ENCODE assay signal across 20 cellular contexts in the genomic region with DNA sequence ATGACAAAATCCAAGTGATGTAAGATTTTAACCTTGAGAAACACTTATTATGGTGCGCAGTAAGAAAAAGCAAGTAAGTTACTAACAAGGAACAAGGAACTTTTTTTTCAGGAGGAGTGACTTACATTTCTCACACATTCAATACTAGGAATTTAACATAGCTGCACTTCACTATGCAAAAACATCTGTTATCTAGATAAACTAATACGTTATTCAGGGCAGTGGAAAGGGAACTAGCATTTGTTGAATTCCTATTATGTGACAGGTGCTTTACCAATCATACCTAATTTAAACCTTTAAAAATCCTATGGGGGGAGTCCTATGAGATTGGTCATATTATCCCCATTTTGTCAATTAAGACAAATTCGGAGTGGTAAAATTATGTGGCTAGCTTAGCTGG.
DNase-seq lines count a peak whose midpoint lies in the region; ATAC-seq, FAIRE-seq and TF ChIP-seq lines count a peak whose summit lies in the region.
"Had no signal": no experiment of that assay in that cellular context is flagged by ENCODE, and none has a peak within 500 bp of the region (broad histone marks: within the 10 kb centered on the region; RNA-seq: fewer than 3 reads in every experiment).

No MANE protein-coding gene starts in this region.

- H2AFZ ChIP-seq in HepG2 (ENCODE audit: low read length): no peak overlapping the region
- no peak overlapping the region for H2AFZ ChIP-seq in hepatocyte
- H2AFZ ChIP-seq: PC-9 had no signal

- H3K4me3 ChIP-seq in right lobe of liver (no peak overlapping the region), HepG2 (replicated peaks in 1 of 3; ENCODE audit: insufficient read depth in 1 of 3, low read depth in 2 of 3, low read length in 3 of 3) (no peak overlapping the region), hepatocyte (no peak overlapping the region), psoas muscle (no peak overlapping the region), vagina (no peak overlapping the region)
- H3K4me3 ChIP-seq: A549, PC-9 had no signal

- H3K27ac ChIP-seq in right lobe of liver (peak overlapping the region; percentile 55 to 67 (median 67)), HepG2 (ENCODE audit: extremely low read length, insufficient read depth, low read length) (no peak overlapping the region), hepatocyte (peak overlapping the region; percentile 53), psoas muscle (peak overlapping the region; percentile 69), vagina (peak overlapping the region; percentile 35)
- H3K27ac ChIP-seq: A549, HL-60, PC-9 had no signal

- H3K9me3 ChIP-seq in right lobe of liver (no peaks in the 10 kb centered on the region), HepG2 (ENCODE audit: low read length) (no peaks in the 10 kb centered on the region), hepatocyte (ENCODE audit: low read depth) (no peaks in the 10 kb centered on the region), psoas muscle (no peaks in the 10 kb centered on the region), vagina (no peaks in the 10 kb centered on the region)
- H3K9me3 ChIP-seq: A549, Caco-2 had no signal

- WGBS in right lobe of liver (ENCODE audit: insufficient coverage, low coverage, low lambda C conversion rate, missing lambda C conversion rate): 69% methylated on average over 3 of the region's 3 CpGs
- 26% methylated on average over 3 of the region's 3 CpGs for WGBS in HepG2 (ENCODE audit: low lambda C conversion rate)
- WGBS in hepatocyte (ENCODE audit: low lambda C conversion rate, missing lambda C conversion rate): 80% methylated on average over 3 of the region's 3 CpGs
- 41 to 55% (median 42%) methylated on average over 3 of the region's 3 CpGs for WGBS in psoas muscle, 3 donors

- no peaks in the 10 kb centered on the region for H3K9me2 ChIP-seq in hepatocyte (replicated peaks; ENCODE audit: insufficient read depth)

- TF ChIP-seq CTCF in right lobe of liver (IDR thresholded peaks at IDR 0.05): no peak
- TF ChIP-seq CTCF in HepG2 (CRISPR knock-in tag; IDR thresholded peaks at IDR 0.05): no peak
- no peak for TF ChIP-seq CTCF in hepatocyte (IDR thresholded peaks at IDR 0.05; ENCODE audit: poor library complexity)
- no peak for TF ChIP-seq CTCF in psoas muscle (IDR thresholded peaks at IDR 0.05)
- TF ChIP-seq CTCF in vagina (IDR thresholded peaks at IDR 0.05): no peak

- CTCF ChIA-PET in HepG2 (lab: Yijun Ruan, JAX; ENCODE audit: low intra/inter-chr PET ratio, low total read pairs): no interaction called here

- FAIRE-seq in HepG2 (lab: Jason Lieb, UNC): no peak
- FAIRE-seq: A549, HTR-8/SVneo had no signal

- intact Hi-C loops in right lobe of liver (cut with DNase I) (no loop called here), HepG2 (cut with micrococcal nuclease; ENCODE audit: unreplicated experiment) (no loop called here), psoas muscle (cut with DNase I) (loop anchor here in 1 of 2 donors (10.0 kb wide), 1 partner anchor 241 kb away; a partner anchor contains a TSS), vagina (cut with DNase I) (no loop called here)

- peaks cover 0 to 5% (median 0%) of the 10 kb centered on the region in 4 donors for H3K4me1 ChIP-seq in right lobe of liver
- no peaks in the 10 kb centered on the region for H3K4me1 ChIP-seq in HepG2 (ENCODE audit: insufficient read depth, low read length)
- H3K4me1 ChIP-seq in hepatocyte (ENCODE audit: insufficient read depth): peaks cover 2% of the 10 kb centered on the region
- peaks cover 14% of the 10 kb centered on the region for H3K4me1 ChIP-seq in psoas muscle
- peaks cover 9% of the 10 kb centered on the region for H3K4me1 ChIP-seq in vagina
- H3K4me1 ChIP-seq: A549, Caco-2 had no signal

- ATAC-seq in right lobe of liver (no peak), HepG2 (no peak), psoas muscle (no peak)
- ATAC-seq: A549 had no signal

- BruUV-seq in HepG2 (replicated peaks; lab: Mats Ljungman, UMichigan): no TSS peak

- H3K27me3 ChIP-seq in right lobe of liver (no peaks in the 10 kb centered on the region), HepG2 (ENCODE audit: control insufficient read depth in 1 of 2, insufficient read depth in 2 of 2, low read length in 2 of 2) (no peaks in the 10 kb centered on the region; a peak in 1 of 5 replicates), hepatocyte (no peaks in the 10 kb centered on the region), psoas muscle (ENCODE audit: insufficient read depth in 3 of 3, low read length in 2 of 3) (no peaks in the 10 kb centered on the region), vagina (no peaks in the 10 kb centered on the region)

- H3K79me2 ChIP-seq in HepG2 (ENCODE audit: insufficient read depth, low read length) (no peaks in the 10 kb centered on the region), hepatocyte (no peaks in the 10 kb centered on the region)

- POLR2A ChIA-PET in HepG2 (lab: Yijun Ruan, JAX): no interaction called here

- in situ Hi-C loops in HepG2 (cut with HindIII; ENCODE audit: extremely low pct_ligation_motif_present, low pct_unique_long_range_greater_than_20kb): no loop called here

- no peaks in the 10 kb centered on the region for H4K20me1 ChIP-seq in HepG2 (ENCODE audit: insufficient read depth, low read length)
- H4K20me1 ChIP-seq in hepatocyte (ENCODE audit: insufficient read depth, poor library complexity, severe bottlenecking): no peaks in the 10 kb centered on the region

- H3K4me2 ChIP-seq in HepG2 (ENCODE audit: low read depth, low read length) (no peak overlapping the region), hepatocyte (no peak overlapping the region)
- H3K4me2 ChIP-seq: A549, PC-9 had no signal

- TF ChIP-seq POLR2A in right lobe of liver (IDR thresholded peaks at IDR 0.05) (no peak), HepG2 (IDR thresholded peaks at IDR 0.05; ENCODE audit: insufficient read depth in 1 of 2, low read depth in 2 of 2, low read length in 2 of 2) (no peak), vagina (IDR thresholded peaks at IDR 0.05) (no peak)

- H3K9ac ChIP-seq in HepG2 (ENCODE audit: insufficient read depth, low read depth, low read length): no peak overlapping the region

- TF ChIP-seq RAD21 in HepG2 (CRISPR knock-in tag; IDR thresholded peaks at IDR 0.05): no peak

- TF ChIP-seq EP300 in HepG2 (IDR thresholded peaks at IDR 0.05; ENCODE audit: low read depth in 2 of 2, low read length in 2 of 2): no peak
- no peak for TF ChIP-seq EP300 in HepG2 (CRISPR knock-in tag; IDR thresholded peaks at IDR 0.05; ENCODE audit: borderline replicate concordance)

- no peaks in the 10 kb centered on the region for H3K36me3 ChIP-seq in right lobe of liver
- H3K36me3 ChIP-seq in HepG2 (replicated peaks in 1 of 2; ENCODE audit: control insufficient read depth in 1 of 2, insufficient read depth in 2 of 2, low read length in 2 of 2): no peaks in the 10 kb centered on the region
- H3K36me3 ChIP-seq in hepatocyte (replicated peaks; ENCODE audit: insufficient read depth, low read depth): no peaks in the 10 kb centered on the region
- no peaks in the 10 kb centered on the region for H3K36me3 ChIP-seq in psoas muscle (ENCODE audit: insufficient read depth in 1 of 2, low read depth in 1 of 2)
- no peaks in the 10 kb centered on the region for H3K36me3 ChIP-seq in vagina

- DNase-seq in right lobe of liver (no peak), HepG2 (ENCODE audit: low spot score) (no peak), hepatocyte (ENCODE audit: low spot score) (no peak), psoas muscle (no peak), vagina (ENCODE audit: extremely low spot score in 2 of 2) (no peak), mucosa of gallbladder (ENCODE audit: low spot score) (no peak), HT-29 (ENCODE audit: low spot score) (no peak)
- no peak for DNase-seq in stimulated activated CD4-positive, alpha-beta T cell treated with anti-CD3 and anti-CD28 coated beads, Interleukin-4, amount 100 ng/mL, for 1 hour
- DNase-seq: CD4-positive, alpha-beta T cell; DMS153; GDM1; HFFc6; Karpas-422; NCI-H1436; NCI-H2171; PC-9 had no signal

TF ChIP-seq in HepG2, 621 proteins besides CTCF, POLR2A, EP300 and RAD21 (continues in another document):
- TF ChIP-seq, protein P1, sequence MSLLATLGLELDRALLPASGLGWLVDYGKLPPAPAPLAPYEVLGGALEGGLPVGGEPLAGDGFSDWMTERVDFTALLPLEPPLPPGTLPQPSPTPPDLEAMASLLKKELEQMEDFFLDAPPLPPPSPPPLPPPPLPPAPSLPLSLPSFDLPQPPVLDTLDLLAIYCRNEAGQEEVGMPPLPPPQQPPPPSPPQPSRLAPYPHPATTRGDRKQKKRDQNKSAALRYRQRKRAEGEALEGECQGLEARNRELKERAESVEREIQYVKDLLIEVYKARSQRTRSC (CRISPR knock-in tag; IDR thresholded peaks at IDR 0.05; ENCODE audit: low read depth): no peak
- TF ChIP-seq, protein P2, sequence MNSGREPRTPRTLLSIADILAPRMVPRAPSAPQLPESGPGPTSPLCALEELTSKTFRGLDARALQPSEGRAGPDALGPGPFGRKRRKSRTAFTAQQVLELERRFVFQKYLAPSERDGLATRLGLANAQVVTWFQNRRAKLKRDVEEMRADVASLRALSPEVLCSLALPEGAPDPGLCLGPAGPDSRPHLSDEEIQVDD (CRISPR knock-in tag; IDR thresholded peaks at IDR 0.05; ENCODE audit: borderline replicate concordance): no peak
- TF ChIP-seq, protein P3, sequence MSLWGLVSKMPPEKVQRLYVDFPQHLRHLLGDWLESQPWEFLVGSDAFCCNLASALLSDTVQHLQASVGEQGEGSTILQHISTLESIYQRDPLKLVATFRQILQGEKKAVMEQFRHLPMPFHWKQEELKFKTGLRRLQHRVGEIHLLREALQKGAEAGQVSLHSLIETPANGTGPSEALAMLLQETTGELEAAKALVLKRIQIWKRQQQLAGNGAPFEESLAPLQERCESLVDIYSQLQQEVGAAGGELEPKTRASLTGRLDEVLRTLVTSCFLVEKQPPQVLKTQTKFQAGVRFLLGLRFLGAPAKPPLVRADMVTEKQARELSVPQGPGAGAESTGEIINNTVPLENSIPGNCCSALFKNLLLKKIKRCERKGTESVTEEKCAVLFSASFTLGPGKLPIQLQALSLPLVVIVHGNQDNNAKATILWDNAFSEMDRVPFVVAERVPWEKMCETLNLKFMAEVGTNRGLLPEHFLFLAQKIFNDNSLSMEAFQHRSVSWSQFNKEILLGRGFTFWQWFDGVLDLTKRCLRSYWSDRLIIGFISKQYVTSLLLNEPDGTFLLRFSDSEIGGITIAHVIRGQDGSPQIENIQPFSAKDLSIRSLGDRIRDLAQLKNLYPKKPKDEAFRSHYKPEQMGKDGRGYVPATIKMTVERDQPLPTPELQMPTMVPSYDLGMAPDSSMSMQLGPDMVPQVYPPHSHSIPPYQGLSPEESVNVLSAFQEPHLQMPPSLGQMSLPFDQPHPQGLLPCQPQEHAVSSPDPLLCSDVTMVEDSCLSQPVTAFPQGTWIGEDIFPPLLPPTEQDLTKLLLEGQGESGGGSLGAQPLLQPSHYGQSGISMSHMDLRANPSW (CRISPR knock-in tag; IDR thresholded peaks at IDR 0.05; ENCODE audit: borderline replicate concordance): no peak
- TF ChIP-seq ZNF652 (CRISPR knock-in tag; IDR thresholded peaks at IDR 0.05; ENCODE audit: borderline replicate concordance, low read depth) (no peak), STAG1 (CRISPR knock-in tag; IDR thresholded peaks at IDR 0.05) (no peak), THYN1 (CRISPR knock-in tag; IDR thresholded peaks at IDR 0.05; ENCODE audit: borderline replicate concordance, low read depth) (no peak), KAT2B (IDR thresholded peaks at IDR 0.05; ENCODE audit: borderline replicate concordance, low read depth, low read length) (no peak)
